25 cellular contexts compared by ENCODE assay signal in the genomic region with DNA sequence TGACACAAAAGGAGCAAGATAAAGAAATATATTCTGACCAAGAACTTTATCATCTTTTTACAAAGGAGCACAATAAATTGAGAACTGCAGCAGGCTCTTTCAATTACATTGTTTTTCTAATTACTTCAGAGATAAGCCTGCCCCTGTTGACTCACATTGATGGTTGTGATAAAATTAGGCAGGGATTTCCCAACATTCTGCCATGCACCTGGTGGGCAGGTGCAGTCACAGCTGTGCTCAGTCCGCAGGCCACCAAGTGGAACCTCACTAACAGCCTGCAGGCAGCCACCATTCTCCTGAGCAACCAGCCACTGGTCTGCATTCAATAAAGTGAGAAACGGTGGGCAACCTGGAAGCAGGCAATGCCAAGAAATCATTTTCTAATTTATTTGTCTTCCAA. TPM values are rescaled to one million over a fixed set of nuclear protein-coding genes. Genes with fewer than 3 reads are reported as not detected.
A peak's percentile ranks its signal among the peaks of the same experiment; 100 is the strongest.
DNase-seq lines count a peak whose midpoint lies in the region; ATAC-seq, FAIRE-seq and TF ChIP-seq lines count a peak whose summit lies in the region.
"Had no signal": no experiment of that assay in that cellular context is flagged by ENCODE, and none has a peak within 500 bp of the region (broad histone marks: within the 10 kb centered on the region; RNA-seq: fewer than 3 reads in every experiment).

No MANE protein-coding gene starts in this region.

- no peaks in the 10 kb centered on the region for H3K27me3 Mint-ChIP-seq in endodermal cell (ENCODE audit: insufficient read depth)
- H3K27me3 Mint-ChIP-seq: activated naive CD4-positive, alpha-beta T cell treated with anti-CD3 and anti-CD28 coated beads, Interleukin-2, amount 10 ng/mL, durations not matched to agents 7 days and 5 days; naive B cell had no signal

- H3K27me3 ChIP-seq in endodermal cell (ENCODE audit: control insufficient read depth, insufficient read depth, low read length, poor library complexity, severe bottlenecking) (no peaks in the 10 kb centered on the region), transverse colon (peaks cover 5% of the 10 kb centered on the region)
- H3K27me3 ChIP-seq: dorsolateral prefrontal cortex, right lobe of liver had no signal

- TF ChIP-seq CTCF in GM13976 (IDR thresholded peaks at IDR 0.05; ENCODE audit: borderline replicate concordance, control extremely low read depth, extremely low read depth, insufficient read depth, missing control alignments), result no peak
- peak; percentile 42 for TF ChIP-seq CTCF in endodermal cell (conservative IDR thresholded peaks at IDR 0.05)
- TF ChIP-seq CTCF in transverse colon (IDR thresholded peaks at IDR 0.05), result no peak

- H3K4me3 ChIP-seq in endodermal cell (ENCODE audit: low read length) (no peak overlapping the region), transverse colon (no peak overlapping the region)
- H3K4me3 ChIP-seq: dorsolateral prefrontal cortex, GM23248, right lobe of liver had no signal

- in situ Hi-C loops in GM13976 (cut with MboI; ENCODE audit: low sequenced_read_pairs, unreplicated experiment), result no loop called here
- in situ Hi-C loops in transverse colon (cut with MboI; ENCODE audit: low pct_ligation_motif_present in 1 of 4, low pct_unique_long_range_greater_than_20kb in 1 of 4, low sequenced_read_pairs in 3 of 4), result no loop called here

- H3K9me3 Mint-ChIP-seq in endodermal cell, result peaks cover 8% of the 10 kb centered on the region
- H3K9me3 Mint-ChIP-seq: activated naive CD4-positive, alpha-beta T cell treated with anti-CD3 and anti-CD28 coated beads, Interleukin-2, amount 10 ng/mL, durations not matched to agents 7 days and 5 days; activated T-cell treated with anti-CD3 and anti-CD28 coated beads, Interleukin-2, amount 50 U/mL, for 72 hours; naive B cell had no signal

- intact Hi-C loops in transverse colon (cut with DNase I; ENCODE audit: low total_unique reads), result no loop called here

- WGBS in endodermal cell (ENCODE audit: insufficient coverage in 1 of 2, insufficient read length in 1 of 2), 2 experiments, result 77 to 80% methylated on average over 1 to 2 of the region's 2 CpGs
- whole genome bisulfite sequencing in transverse colon (ENCODE audit: low coverage in 1 of 2), 2 donors, result 40 to 49% methylated on average over 1 to 2 of the region's 2 CpGs

- no peak for FAIRE-seq in RCC 7860 (lab: Jason Lieb, UNC)
- FAIRE-seq: islet of Langerhans had no signal

- no peak overlapping the region for H3K27ac Mint-ChIP-seq in endodermal cell
- H3K27ac Mint-ChIP-seq: activated naive CD4-positive, alpha-beta T cell treated with anti-CD3 and anti-CD28 coated beads, Interleukin-2, amount 10 ng/mL, durations not matched to agents 7 days and 5 days; activated T-cell treated with anti-CD3 and anti-CD28 coated beads, Interleukin-2, amount 50 U/mL, for 72 hours had no signal

- TF ChIP-seq EP300 in transverse colon (IDR thresholded peaks at IDR 0.05; ENCODE audit: low read depth), result no peak

- H3K9me3 ChIP-seq in endodermal cell (ENCODE audit: control insufficient read depth, low read length) (peaks cover 6% of the 10 kb centered on the region), transverse colon (no peaks in the 10 kb centered on the region)
- H3K9me3 ChIP-seq: right lobe of liver had no signal

- H3K36me3 Mint-ChIP-seq in endodermal cell (ENCODE audit: low read depth), result peaks cover 56% of the 10 kb centered on the region
- H3K36me3 Mint-ChIP-seq: naive B cell had no signal

- no peak overlapping the region for H3K4me3 Mint-ChIP-seq in endodermal cell
- H3K4me3 Mint-ChIP-seq: activated naive CD4-positive, alpha-beta T cell treated with anti-CD3 and anti-CD28 coated beads, Interleukin-2, amount 10 ng/mL, durations not matched to agents 7 days and 5 days; activated T-cell treated with anti-CD3 and anti-CD28 coated beads, Interleukin-2, amount 50 U/mL, for 72 hours; naive B cell had no signal

- no peak for ATAC-seq in GM18519 (IDR thresholded peaks at IDR 0.05; ENCODE audit: low FRiP score, unreplicated experiment)
- ATAC-seq: activated CD4-positive, CD25-positive, alpha-beta regulatory T cell treated with anti-CD3 and anti-CD28 coated beads, Interleukin-2, amount 50 U/mL, for 24 hours; activated T-cell treated with anti-CD3 and anti-CD28 coated beads, Interleukin-2, amount 50 U/mL, for 72 hours; Panc1; right lobe of liver had no signal

- DNase-seq in COR-L47 (lab: John Stamatoyannopoulos, UW) (peak; percentile 48), GM13976 (ENCODE audit: low spot score) (peak; percentile 19), NCI-H510A (lab: John Stamatoyannopoulos, UW) (peak; percentile 35), endodermal cell (no peak), transverse colon (no peak), foreskin melanocyte (no peak), RCC 7860 (ENCODE audit: low spot score) (no peak)
- DNase-seq: activated CD8-positive, alpha-beta memory T cell treated with anti-CD3 and anti-CD28 coated beads for 24 hours; activated naive CD4-positive, alpha-beta T cell treated with anti-CD3 and anti-CD28 coated beads, Interleukin-2, amount 10 ng/mL, durations not matched to agents 7 days and 5 days; activated T-cell treated with anti-CD3 and anti-CD28 coated beads, Interleukin-2, amount 50 U/mL, for 72 hours; anterior cingulate cortex; caudate nucleus; dorsolateral prefrontal cortex; GM23248; hippocampal formation; naive B cell; NCI-H1694 treated with DMSO at 0.1 percent for 48 hours; NCI-H774; right lobe of liver; stimulated activated CD4-positive, alpha-beta T cell treated with anti-CD3 and anti-CD28 coated beads, Interleukin-15, amount 100 ng/mL, for 24 hours had no signal

- no peak for TF ChIP-seq POLR2A in transverse colon (IDR thresholded peaks at IDR 0.05)

- H3K4me1 ChIP-seq in endodermal cell (ENCODE audit: control insufficient read depth, insufficient read depth, low read length), result peaks cover 2% of the 10 kb centered on the region
- H3K4me1 ChIP-seq in transverse colon, result peaks cover 0 to 9% (median 4%) of the 10 kb centered on the region in 4 donors
- H3K4me1 ChIP-seq: right lobe of liver had no signal

- H3K9ac ChIP-seq in endodermal cell (ENCODE audit: extremely low read depth, low read length, poor library complexity, severe bottlenecking), result no peak overlapping the region
- H3K9ac ChIP-seq: GM23248 had no signal

- H3K36me3 ChIP-seq in endodermal cell (ENCODE audit: control insufficient read depth, insufficient read depth, low read length), result peaks cover 49% of the 10 kb centered on the region
- no peaks in the 10 kb centered on the region for H3K36me3 ChIP-seq in transverse colon
- H3K36me3 ChIP-seq: right lobe of liver had no signal

- H3K27ac ChIP-seq in endodermal cell (ENCODE audit: low read depth, low read length), result no peak overlapping the region
- H3K27ac ChIP-seq in transverse colon, result no peak overlapping the region
- H3K27ac ChIP-seq: dorsolateral prefrontal cortex, GM23248, HL-60, right lobe of liver had no signal

- peaks cover 11% of the 10 kb centered on the region for H3K4me1 Mint-ChIP-seq in endodermal cell

RNA-seq across cellular contexts. Expression of a gene that starts 5.1 kb away (rescaled TPM):
- 100 to 1,000 TPM; 131 to 165 TPM for total RNA-seq in endodermal cell
- 79.8 TPM for polyA plus RNA-seq in endodermal cell (2013, experiment 1 of 2)
- 71.3 TPM for polyA plus RNA-seq in endodermal cell (2013, experiment 2 of 2)
- total RNA-seq in transverse colon, result 10 to 100 TPM in 2 of 4 donors, 1 to 10 TPM in 2; 2.9 to 78.0 (median 9.7) TPM

RNA-seq across cellular contexts. Expression of a gene that starts 17.0 kb away (rescaled TPM):
- 10 to 100 TPM; 12.8 to 12.9 TPM for total RNA-seq in endodermal cell
- 10.5 TPM for polyA plus RNA-seq in endodermal cell (2013, experiment 1 of 2)
- 7.9 TPM for polyA plus RNA-seq in endodermal cell (2013, experiment 2 of 2)
- 100 to 1,000 TPM in 3 of 4 donors, 10 to 100 TPM in 1; 79.6 to 190 (median 131) TPM for total RNA-seq in transverse colon

Comparison
In these comparisons a context has a peak if more than half of its experiments do, and no peak if none do; other contexts are left out.
1. DNase-seq: peak in COR-L47 (single experiment), GM13976 (single experiment) and NCI-H510A (single experiment); none in endodermal cell (single experiment), transverse colon (single experiment), foreskin melanocyte (single experiment) and RCC 7860 (single experiment).
2. RNA of a gene that starts 17.0 kb away (total RNA-seq): 79.6 to 190 TPM in transverse colon; 12.8 to 12.9 TPM in endodermal cell; every median in the first group is over 4 times any median in the second.